In the genomic region with DNA sequence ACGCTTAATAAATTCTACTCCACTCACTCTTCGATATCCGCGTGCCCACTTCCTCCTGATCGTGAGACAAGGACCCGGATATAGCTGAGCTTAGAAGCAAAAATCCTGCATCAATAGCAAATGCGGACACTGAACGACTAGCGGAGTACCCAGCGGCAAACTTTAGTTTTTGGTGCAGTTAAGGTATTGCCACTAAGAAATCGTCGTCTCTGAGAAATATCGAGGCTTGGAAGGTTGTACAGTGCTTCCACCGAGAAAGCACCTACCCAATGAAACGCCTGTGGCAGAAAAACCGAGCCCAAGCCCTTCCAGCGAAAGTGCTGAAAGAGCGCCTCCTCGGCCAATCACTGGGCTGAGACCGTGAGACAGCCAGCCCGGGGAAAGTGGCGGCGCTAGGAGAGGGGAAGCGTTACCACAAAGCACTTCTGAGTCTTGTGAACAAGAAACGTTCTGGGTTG, we compare ENCODE assay signal across 8 cellular contexts.
DNase-seq lines count a peak whose midpoint lies in the region; ATAC-seq and TF ChIP-seq lines count a peak whose summit lies in the region.

No MANE protein-coding gene starts in this region.

- peak overlapping the region; percentile 2 for H3K4me3 ChIP-seq in WERI-Rb-1 (ENCODE audit: low read depth, low read length)

- H3K27ac ChIP-seq in WERI-Rb-1, result no peak overlapping the region
- H3K27ac ChIP-seq in caudate nucleus (ENCODE audit: low read depth, low read length), result peak overlapping the region; percentile 85

- in situ Hi-C loops in GM18951 (cut with MboI; ENCODE audit: low sequenced_read_pairs, unreplicated experiment), result no loop called here

- H3K36me3 ChIP-seq in WERI-Rb-1, result no peaks in the 10 kb centered on the region

- DNase-seq in AG08395 (ENCODE audit: low spot score), result peak; percentile 65
- DNase-seq in NCI-H2227 treated with DMSO at 0.1 percent for 48 hours (lab: John Stamatoyannopoulos, UW), result peak; percentile 95
- no peak for DNase-seq in WERI-Rb-1
- peak in 18 of 61 donors; percentile 1 to 61 (median 36) for DNase-seq in caudate nucleus (lab: John Stamatoyannopoulos, UW)
- DNase-seq in left kidney (ENCODE audit: low read depth, low spot score), result peak; percentile 83
- DNase-seq in stimulated activated CD4-positive, alpha-beta T cell treated with anti-CD3 and anti-CD28 coated beads, TNF-alpha, amount 100 ng/mL, for 1 hour (ENCODE audit: low read depth in 3 of 3, low spot score in 1 of 3), result peak in 2 of 3 donors; percentile 51 to 66

- ATAC-seq in HG03135 (IDR thresholded peaks at IDR 0.05; ENCODE audit: unreplicated experiment), result peak; percentile 49

- H3K9me3 ChIP-seq in WERI-Rb-1 (ENCODE audit: severe bottlenecking), result peaks cover 26% of the 10 kb centered on the region

- no peak for TF ChIP-seq CTCF in WERI-Rb-1 (IDR thresholded peaks at IDR 0.05; ENCODE audit: low read depth, low read length)

- TF ChIP-seq POLR2A in GM18951 (IDR thresholded peaks at IDR 0.05; ENCODE audit: extremely low read depth, insufficient read depth, insufficient read length), result peak; percentile 55

- H3K27me3 ChIP-seq in WERI-Rb-1 (ENCODE audit: insufficient read depth, low read depth, severe bottlenecking), result peaks cover 83% of the 10 kb centered on the region
